ENCODE assay signal across 17 cellular contexts in the genomic region with DNA sequence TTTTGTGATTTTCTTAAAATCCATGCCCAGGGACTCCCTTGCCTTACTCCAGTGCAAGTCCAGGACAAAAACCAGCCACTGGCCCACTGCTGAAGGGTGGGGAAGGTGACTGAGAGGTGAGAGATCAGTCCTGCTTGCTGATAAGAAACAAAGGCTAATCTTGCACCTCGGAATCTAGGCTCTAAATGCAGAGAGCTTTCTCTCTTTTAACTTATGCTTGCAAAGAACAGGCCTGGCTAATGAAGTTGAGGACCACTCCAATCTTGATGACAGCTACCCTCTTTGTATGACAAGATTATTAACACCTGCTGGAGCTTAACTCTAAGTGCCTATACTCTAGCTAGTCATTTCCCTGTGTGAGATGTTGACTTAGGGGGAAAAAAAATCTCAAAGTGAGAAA. TPM values are rescaled to one million over a fixed set of nuclear protein-coding genes. Genes with fewer than 3 reads are reported as not detected.
DNase-seq lines count a peak whose midpoint lies in the region; ATAC-seq, FAIRE-seq and TF ChIP-seq lines count a peak whose summit lies in the region.
"Had no signal": no experiment of that assay in that cellular context is flagged by ENCODE, and none has a peak within 500 bp of the region (broad histone marks: within the 10 kb centered on the region; RNA-seq: fewer than 3 reads in every experiment).

No MANE protein-coding gene starts in this region.

- no peak overlapping the region for H4K91ac ChIP-seq in H1 (replicated peaks; ENCODE audit: insufficient read length, low read length)

- H2AFZ ChIP-seq in GM23338: no peak overlapping the region
- no peak overlapping the region for H2AFZ ChIP-seq in H1 (ENCODE audit: low read length)

- peaks cover 3% of the 10 kb centered on the region; the same call in 1 of the 2 replicates for H3K79me1 ChIP-seq in H1 (ENCODE audit: low read depth, low read length)

- peak overlapping the region; percentile 56 for H3K18ac ChIP-seq in H1 (ENCODE audit: extremely low read depth, low read length)

- H4K5ac ChIP-seq in H1 (ENCODE audit: insufficient read length, low read depth, low read length): no peak overlapping the region

- 86% methylated on average over 1 of the region's 1 CpG; no CpG with 5 or more reads in 1 of the 2 experiments for WGBS in H1 (ENCODE audit: extremely low coverage in 1 of 2, insufficient coverage in 1 of 2, insufficient read length in 1 of 2, insufficient replicate concordance in 2 of 2, low coverage in 1 of 2, low lambda C conversion rate in 2 of 2, missing lambda C conversion rate in 1 of 2), 2 experiments
- WGBS in stomach, 5 donors: 26 to 73% (median 38%) methylated on average over 1 of the region's 1 CpG

- H3K4me3 Mint-ChIP-seq in GM23338 (peak overlapping the region; percentile 8; the same call in 1 of the 3 replicates), neural crest cell (peak overlapping the region; percentile 22)

- no peak overlapping the region for H3K27ac ChIP-seq in GM23338 (ENCODE audit: low read depth)
- H3K27ac ChIP-seq in HEK293 (ENCODE audit: extremely low read depth, low read depth, low read length): no peak overlapping the region
- no peak overlapping the region for H3K27ac ChIP-seq in H1 (ENCODE audit: low read depth, low read length)
- peak overlapping the region in 1 of 5 donors; percentile 12 for H3K27ac ChIP-seq in stomach
- H3K27ac ChIP-seq: C4-2B, KMS-11 had no signal

- H4K20me1 ChIP-seq in GM23338 (replicated peaks; ENCODE audit: insufficient read depth) (peaks cover 93% of the 10 kb centered on the region), H1 (replicated peaks in 1 of 2; ENCODE audit: control insufficient read depth in 1 of 2, insufficient read depth in 2 of 2, low read length in 2 of 2) (peaks cover 41 to 46% of the 10 kb centered on the region in 2 experiments)

- no peak for TF ChIP-seq EP300 in H1 (IDR thresholded peaks at IDR 0.05; ENCODE audit: borderline replicate concordance in 1 of 2, low read depth in 2 of 2, low read length in 2 of 2)
- no peak for TF ChIP-seq EP300 in stomach (IDR thresholded peaks at IDR 0.05)

- H2BK20ac ChIP-seq in H1 (ENCODE audit: low read length): no peak overlapping the region

- no peaks in the 10 kb centered on the region for H3K9me3 Mint-ChIP-seq in GM23338
- no peaks in the 10 kb centered on the region for H3K9me3 Mint-ChIP-seq in neural crest cell

- no peak overlapping the region for H2BK15ac ChIP-seq in H1 (ENCODE audit: low read length)

- intact Hi-C loops in stomach (cut with DNase I; ENCODE audit: low total_unique reads): no loop called here

- no peak for TF ChIP-seq CTCF in GM23338 (conservative IDR thresholded peaks at IDR 0.05; ENCODE audit: low read depth in 2 of 2)
- TF ChIP-seq CTCF in HEK293 (tag by site-specific recombination; IDR thresholded peaks at IDR 0.05): no peak
- no peak for TF ChIP-seq CTCF in H1 (IDR thresholded peaks at IDR 0.05; ENCODE audit: control extremely low read depth in 1 of 3, insufficient read depth in 1 of 3, low read depth in 1 of 3, low read length in 3 of 3)
- TF ChIP-seq CTCF in neural crest cell (conservative IDR thresholded peaks at IDR 0.05): no peak
- TF ChIP-seq CTCF in stomach (IDR thresholded peaks at IDR 0.05): no peak

- H3K36me3 ChIP-seq in GM23338 (ENCODE audit: insufficient read depth) (peaks cover 43% of the 10 kb centered on the region), HEK293 (ENCODE audit: control insufficient read depth in 2 of 2, insufficient read depth in 1 of 2, low read length in 2 of 2) (peaks cover 29 to 78% of the 10 kb centered on the region in 2 experiments), H1 (ENCODE audit: control insufficient read depth in 2 of 4, insufficient read depth in 4 of 4, low read length in 3 of 4) (peaks cover 2 to 60% (median 30%) of the 10 kb centered on the region in 4 experiments), stomach (peaks cover 0 to 62% (median 36%) of the 10 kb centered on the region in 4 donors)
- H3K36me3 ChIP-seq: HAP-1 had no signal

- TF ChIP-seq POLR2A in H1 (IDR thresholded peaks at IDR 0.05; ENCODE audit: control extremely low read depth in 1 of 2, low read depth in 2 of 2, low read length in 2 of 2) (no peak), stomach (IDR thresholded peaks at IDR 0.05) (no peak)

- H3K9me3 ChIP-seq in HEK293 (ENCODE audit: control insufficient read depth, insufficient read depth, low read depth, low read length) (no peaks in the 10 kb centered on the region), H1 (ENCODE audit: insufficient read depth in 2 of 2, low read depth in 1 of 2, low read length in 1 of 2) (no peaks in the 10 kb centered on the region), stomach (no peaks in the 10 kb centered on the region)
- H3K9me3 ChIP-seq: HAP-1 had no signal

- H3K4ac ChIP-seq in H1 (replicated peaks; ENCODE audit: insufficient read length, low read depth, low read length): no peak overlapping the region

- no peak overlapping the region for H3K9ac ChIP-seq in H1 (replicated peaks in 1 of 4; ENCODE audit: extremely low read depth in 1 of 4, low read depth in 3 of 4, low read length in 3 of 4)
- H3K9ac ChIP-seq: KMS-11 had no signal

- H3K27me3 ChIP-seq in GM23338 (ENCODE audit: insufficient read depth): no peaks in the 10 kb centered on the region
- H3K27me3 ChIP-seq in H1 (replicated peaks in 1 of 4; ENCODE audit: control insufficient read depth in 3 of 4, extremely low read depth in 1 of 4, insufficient read depth in 3 of 4, low read length in 3 of 4): no peaks in the 10 kb centered on the region
- H3K27me3 ChIP-seq in stomach: no peaks in the 10 kb centered on the region

- peaks cover 41% of the 10 kb centered on the region for H3K4me1 Mint-ChIP-seq in GM23338
- H3K4me1 Mint-ChIP-seq in neural crest cell: peaks cover 30% of the 10 kb centered on the region

- H3K14ac ChIP-seq in H1 (ENCODE audit: insufficient read length): no peak overlapping the region

- no peak overlapping the region for H2BK12ac ChIP-seq in H1 (ENCODE audit: low read depth, low read length)

- ATAC-seq in GM23338: no peak
- ATAC-seq: Right ventricle myocardium inferior had no signal

- peak overlapping the region; percentile 47; the same call in 1 of the 2 replicates for H3K4me2 ChIP-seq in GM23338
- no peak overlapping the region for H3K4me2 ChIP-seq in H1 (ENCODE audit: insufficient read depth in 1 of 2, low read depth in 2 of 2, low read length in 2 of 2)
- H3K4me2 ChIP-seq: KMS-11 had no signal

- no peak overlapping the region for H3K56ac ChIP-seq in H1 (replicated peaks; ENCODE audit: insufficient read length, low read depth, low read length)

- H3K27ac Mint-ChIP-seq in GM23338 (0 out of 2 replicates have a peak overlapping the region, but pooled peaks have one; percentile 45), neural crest cell (ENCODE audit: unreplicated experiment) (no peak overlapping the region)

- DNase-seq in GM23338 (ENCODE audit: low spot score) (no peak), H1 (ENCODE audit: low read depth in 1 of 2, low spot score in 2 of 2) (no peak), neural crest cell (ENCODE audit: low read depth, low spot score) (no peak), Kasumi-1 (lab: John Stamatoyannopoulos, UW) (no peak), stomach (no peak)
- no peak for DNase-seq in stimulated activated naive CD4-positive, alpha-beta T cell (lab: John Stamatoyannopoulos, UW)
- DNase-seq in effector CD4-positive, alpha-beta T cell: no peak
- DNase-seq: ACHN, DND-41, NCI-H187 treated with DMSO at 0.1 percent for 48 hours, NCI-H510A treated with DMSO at 0.1 percent for 48 hours had no signal

- CTCF ChIA-PET in HEK293 (lab: Yijun Ruan, JAX): no interaction called here
- CTCF ChIA-PET in H1 (lab: Charles Lee; ENCODE audit: partially characterized antibody): no interaction called here

- H3K4me1 ChIP-seq in GM23338 (ENCODE audit: insufficient read depth) (peaks cover 64% of the 10 kb centered on the region), HEK293 (ENCODE audit: control insufficient read depth, insufficient read depth, low read length) (peaks cover 9% of the 10 kb centered on the region; the same call in 1 of the 2 replicates), H1 (replicated peaks in 1 of 4; ENCODE audit: control insufficient read depth in 3 of 4, insufficient read depth in 4 of 4, low read length in 3 of 4) (peaks cover 4 to 18% (median 9%) of the 10 kb centered on the region in 4 experiments), stomach (peaks cover 37 to 87% (median 58%) of the 10 kb centered on the region in 4 donors)
- H3K4me1 ChIP-seq: HAP-1 had no signal

- peaks cover 16% of the 10 kb centered on the region for H3K27me3 Mint-ChIP-seq in GM23338 (ENCODE audit: insufficient read depth, low read depth, poor library complexity)
- H3K27me3 Mint-ChIP-seq in neural crest cell (ENCODE audit: low read depth): peaks cover 5% of the 10 kb centered on the region

- no peak overlapping the region for H4K8ac ChIP-seq in H1 (ENCODE audit: extremely low read depth, insufficient read depth, low read length)

- H3K9me2 ChIP-seq in GM23338 (ENCODE audit: insufficient read depth): no peaks in the 10 kb centered on the region

- H3K36me3 Mint-ChIP-seq in GM23338 (ENCODE audit: low read depth): peaks cover 37% of the 10 kb centered on the region
- peaks cover 29% of the 10 kb centered on the region for H3K36me3 Mint-ChIP-seq in neural crest cell (ENCODE audit: low read depth)

- no peaks in the 10 kb centered on the region for H3K23me2 ChIP-seq in H1 (ENCODE audit: low read depth, low read length)

- 0 out of 2 replicates have a peak, but pooled peaks cover 4% of the 10 kb centered on the region for H3F3A ChIP-seq in GM23338 (replicated peaks; ENCODE audit: low read depth)

- H3K79me2 ChIP-seq in GM23338 (replicated peaks; ENCODE audit: insufficient read depth): peaks cover 100% of the 10 kb centered on the region
- peaks cover 55 to 100% of the 10 kb centered on the region in 2 experiments for H3K79me2 ChIP-seq in H1 (ENCODE audit: control insufficient read depth in 1 of 2, insufficient read depth in 2 of 2, low read length in 2 of 2)

- H3K4me3 ChIP-seq in GM23338 (no peak overlapping the region), HEK293 (ENCODE audit: low read depth, low read length) (no peak overlapping the region), H1 (ENCODE audit: extremely low read depth in 1 of 4, insufficient read depth in 2 of 4, low read depth in 3 of 4, low read length in 4 of 4) (no peak overlapping the region), stomach (no peak overlapping the region)
- H3K4me3 ChIP-seq: HAP-1 had no signal

- POLR2A ChIA-PET in HEK293 (lab: Yijun Ruan, JAX): no interaction called here
- POLR2A ChIA-PET in H1 (lab: Charles Lee; ENCODE audit: partially characterized antibody): interaction anchor here (0.7 to 1.9 kb wide), 4 partner anchors 9 to 41 kb away, joined by 3 to 7 read pairs (median 4); a partner anchor contains a TSS

- TF ChIP-seq RAD21 in H1 (IDR thresholded peaks at IDR 0.05 in 1 of 2, conservative IDR thresholded peaks at IDR 0.05 in 1 of 2; ENCODE audit: low read depth in 2 of 2, low read length in 2 of 2): no peak

- H2BK120ac ChIP-seq in H1 (replicated peaks; ENCODE audit: low read depth, low read length): no peak overlapping the region

- H2BK5ac ChIP-seq in H1 (ENCODE audit: low read depth, low read length): peak overlapping the region; percentile 66

- no peak overlapping the region for H3K23ac ChIP-seq in H1 (ENCODE audit: insufficient read length)

- 0 out of 2 replicates have a peak overlapping the region, but pooled peaks have one; percentile 11 for H2AK5ac ChIP-seq in H1 (ENCODE audit: low read depth, low read length)

- no peak for FAIRE-seq in H1 (lab: Jason Lieb, UNC)
- FAIRE-seq: RCC 7860 had no signal

RNA-seq across cellular contexts. Expression of a gene that starts 8.8 kb away (rescaled TPM):
- 125 and 132 TPM in 2 replicates for total RNA-seq in GM23338 (2014; rRNA removed; shearing (Covaris generic))
- polyA plus RNA-seq in GM23338 (2016; fragmentation: Nextera tagmentation; extraction: Ambion mirVana): 58.1 and 59.1 TPM in 2 replicates
- 91.0 and 91.6 TPM in 2 replicates for total RNA-seq in H1 (2021; fragmentation: NEBNext Ultra II Directional; extraction: Animal tissue kit (Norgen Biotek cat#: 25700))
- 81.8 and 84.6 TPM in 2 replicates for polyA plus RNA-seq in H1 (2011; rRNA removed)
- polyA plus RNA-seq in H1 (2011; cell fraction: cytosol; rRNA removed): 69.1 TPM
- polyA plus RNA-seq in H1 (2011; cell fraction: nucleus; rRNA removed): 88.5 TPM
- 56.7 to 72.7 TPM (median 64.8 TPM) in 4 replicates for polyA plus RNA-seq in H1 (2012, experiment 1 of 2)
- polyA plus RNA-seq in H1 (2012, experiment 2 of 2): 56.8 TPM
- polyA plus RNA-seq in H1 (2013, experiment 1 of 2): 69.7 TPM
- polyA plus RNA-seq in H1 (2013, experiment 2 of 2): 70.8 TPM
- 89.8 and 93.5 TPM in 2 replicates for polyA minus RNA-seq in H1 (2011; rRNA and poly(A)+ RNA removed)
- polyA minus RNA-seq in H1 (2011; cell fraction: cytosol; rRNA and poly(A)+ RNA removed): 52.8 TPM
- polyA minus RNA-seq in H1 (2011; cell fraction: nucleus; rRNA and poly(A)+ RNA removed): 89.2 TPM
- 40.5 and 42.5 TPM in 2 replicates for total RNA-seq in neural crest cell
- 100 to 1,000 TPM in 2 of 5 donors, 10 to 100 TPM in 3; 57.2 to 136 (median 85.2) TPM for total RNA-seq in stomach
- polyA plus RNA-seq in stomach: 10 to 100 TPM; 23.7 to 33.0 (median 26.3) TPM
